Comparison of ENCODE assay signal across 22 cellular contexts in the genomic region with DNA sequence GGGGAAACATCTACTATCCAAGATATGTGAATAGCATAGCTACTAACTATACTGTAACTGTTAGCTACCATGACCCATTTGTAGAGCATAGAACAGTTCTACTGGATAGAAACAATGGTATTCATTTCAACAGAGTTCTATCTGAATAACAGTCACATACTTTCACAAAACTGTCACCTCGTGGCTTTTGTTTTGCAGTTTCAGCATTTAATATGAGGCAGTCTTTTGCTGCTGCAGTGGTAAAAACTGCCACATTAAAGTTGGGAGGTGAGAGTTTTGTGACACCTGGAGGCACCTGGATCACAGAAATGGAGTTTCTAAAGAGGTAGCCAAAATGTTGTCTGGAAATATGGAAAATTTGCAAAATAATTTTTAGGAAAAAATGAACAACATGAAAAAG.
DNase-seq lines count a peak whose midpoint lies in the region; ATAC-seq, FAIRE-seq and TF ChIP-seq lines count a peak whose summit lies in the region.
"Had no signal": no experiment of that assay in that cellular context is flagged by ENCODE, and none has a peak within 500 bp of the region (broad histone marks: within the 10 kb centered on the region; RNA-seq: fewer than 3 reads in every experiment).

No MANE protein-coding gene starts in this region.

- H3K27me3 ChIP-seq in HepG2 (ENCODE audit: control insufficient read depth in 1 of 2, insufficient read depth in 2 of 2, low read length in 2 of 2) (no peaks in the 10 kb centered on the region), right lobe of liver (no peaks in the 10 kb centered on the region), MM.1S (replicated peaks; ENCODE audit: insufficient read depth, low read length) (no peaks in the 10 kb centered on the region), right cardiac atrium (ENCODE audit: control insufficient read depth, insufficient read depth) (no peaks in the 10 kb centered on the region)
- H3K27me3 ChIP-seq: BLaER1 treated with 17β-estradiol and CSF1 and Interleukin-3, amounts not matched to agents 10 nM and 100 nM had no signal

- no peak overlapping the region for H3K27ac ChIP-seq in HepG2 (ENCODE audit: extremely low read length, insufficient read depth, low read length)
- H3K27ac ChIP-seq in right lobe of liver = no peak overlapping the region
- no peak overlapping the region for H3K27ac ChIP-seq in MM.1S (ENCODE audit: low read length)
- no peak overlapping the region for H3K27ac ChIP-seq in right cardiac atrium (ENCODE audit: low read length)
- H3K27ac ChIP-seq: 22Rv1; A549; BLaER1 treated with 17β-estradiol and CSF1 and Interleukin-3, amounts not matched to agents 10 nM and 100 nM; C4-2B had no signal

- H2AFZ ChIP-seq in HepG2 (ENCODE audit: low read length) = no peak overlapping the region
- H2AFZ ChIP-seq in MM.1S (ENCODE audit: low read length) = no peak overlapping the region

- POLR2A ChIA-PET in HepG2 (lab: Yijun Ruan, JAX) = no interaction called here

- in situ Hi-C loops in HepG2 (cut with HindIII; ENCODE audit: extremely low pct_ligation_motif_present, low pct_unique_long_range_greater_than_20kb) = no loop called here

- H3K36me3 ChIP-seq in HepG2 (replicated peaks in 1 of 2; ENCODE audit: control insufficient read depth in 1 of 2, insufficient read depth in 2 of 2, low read length in 2 of 2) (no peaks in the 10 kb centered on the region), right lobe of liver (no peaks in the 10 kb centered on the region), MM.1S (replicated peaks; ENCODE audit: insufficient read depth, low read length) (no peaks in the 10 kb centered on the region)
- H3K36me3 ChIP-seq: BLaER1 treated with 17β-estradiol and CSF1 and Interleukin-3, amounts not matched to agents 10 nM and 100 nM had no signal

- H3F3A ChIP-seq in MM.1S (ENCODE audit: insufficient read depth, low read length) = peaks cover 2% of the 10 kb centered on the region; the same call in 1 of the 2 replicates

- no peaks in the 10 kb centered on the region for H3K9me2 ChIP-seq in MM.1S (replicated peaks; ENCODE audit: insufficient read depth, low read length)

- no peak for TF ChIP-seq RAD21 in HepG2 (CRISPR knock-in tag; IDR thresholded peaks at IDR 0.05)

- H3K4me2 ChIP-seq in HepG2 (ENCODE audit: low read depth, low read length) (no peak overlapping the region), MM.1S (ENCODE audit: low read depth, low read length) (no peak overlapping the region)
- H3K4me2 ChIP-seq: A549; BLaER1 treated with 17β-estradiol and CSF1 and Interleukin-3, amounts not matched to agents 10 nM and 100 nM had no signal

- no peak for FAIRE-seq in HepG2 (lab: Jason Lieb, UNC)
- FAIRE-seq: A549, D721Med, GM12891, GM19239 had no signal

- TF ChIP-seq POLR2A in HepG2 (IDR thresholded peaks at IDR 0.05; ENCODE audit: insufficient read depth in 1 of 2, low read depth in 2 of 2, low read length in 2 of 2) = no peak
- no peak for TF ChIP-seq POLR2A in right lobe of liver (IDR thresholded peaks at IDR 0.05)

- no peak overlapping the region for H3K4me3 ChIP-seq in HepG2 (replicated peaks in 1 of 3; ENCODE audit: insufficient read depth in 1 of 3, low read depth in 2 of 3, low read length in 3 of 3)
- H3K4me3 ChIP-seq in right lobe of liver = no peak overlapping the region
- no peak overlapping the region for H3K4me3 ChIP-seq in MM.1S (ENCODE audit: low read length)
- no peak overlapping the region for H3K4me3 ChIP-seq in right cardiac atrium (ENCODE audit: low read length)
- H3K4me3 ChIP-seq: A549; BLaER1 treated with 17β-estradiol and CSF1 and Interleukin-3, amounts not matched to agents 10 nM and 100 nM had no signal

- no peaks in the 10 kb centered on the region for H3K79me2 ChIP-seq in HepG2 (ENCODE audit: insufficient read depth, low read length)
- H3K79me2 ChIP-seq in MM.1S (ENCODE audit: low read length) = no peaks in the 10 kb centered on the region

- intact Hi-C loops in HepG2 (cut with micrococcal nuclease; ENCODE audit: unreplicated experiment) = no loop called here
- intact Hi-C loops in right lobe of liver (cut with DNase I) = no loop called here
- intact Hi-C loops in right cardiac atrium (cut with DNase I) = no loop called here

- DNase-seq in HepG2 (ENCODE audit: low spot score) = no peak
- DNase-seq in right lobe of liver = no peak
- peak; percentile 46 for DNase-seq in MM.1S
- DNase-seq in RPMI8226 = peak; percentile 89
- no peak for DNase-seq in right cardiac atrium
- no peak for DNase-seq in DMS79 (lab: John Stamatoyannopoulos, UW)
- no peak for DNase-seq in NCI-H69 (lab: John Stamatoyannopoulos, UW)
- DNase-seq: AML-193; Caco-2; Calu3; CD4-positive, alpha-beta T cell; CD8-positive, alpha-beta T cell; DND-41; EL; GDM1 had no signal

- no peak for TF ChIP-seq CTCF in HepG2 (CRISPR knock-in tag; IDR thresholded peaks at IDR 0.05)
- TF ChIP-seq CTCF in right lobe of liver (IDR thresholded peaks at IDR 0.05) = no peak
- TF ChIP-seq CTCF in MM.1S (IDR thresholded peaks at IDR 0.05; ENCODE audit: low read length) = no peak

- ATAC-seq in HepG2 (no peak), right lobe of liver (no peak), right cardiac atrium (no peak)
- ATAC-seq: A549; CD8-positive, alpha-beta T cell had no signal

- no peak for TF ChIP-seq EP300 in HepG2 (IDR thresholded peaks at IDR 0.05; ENCODE audit: low read depth in 2 of 2, low read length in 2 of 2)
- TF ChIP-seq EP300 in HepG2 (CRISPR knock-in tag; IDR thresholded peaks at IDR 0.05; ENCODE audit: borderline replicate concordance) = no peak

- H3K9ac ChIP-seq in HepG2 (ENCODE audit: insufficient read depth, low read depth, low read length) = no peak overlapping the region
- no peak overlapping the region for H3K9ac ChIP-seq in MM.1S (ENCODE audit: low read length)
- H3K9ac ChIP-seq: BLaER1 treated with 17β-estradiol and CSF1 and Interleukin-3, amounts not matched to agents 10 nM and 100 nM had no signal

- BruUV-seq in HepG2 (replicated peaks; lab: Mats Ljungman, UMichigan) = no TSS peak

- H4K20me1 ChIP-seq in HepG2 (ENCODE audit: insufficient read depth, low read length) (no peaks in the 10 kb centered on the region), MM.1S (ENCODE audit: insufficient read depth, low read length) (no peaks in the 10 kb centered on the region)
- H4K20me1 ChIP-seq: BLaER1 treated with 17β-estradiol and CSF1 and Interleukin-3, amounts not matched to agents 10 nM and 100 nM had no signal

- WGBS in HepG2 (ENCODE audit: low lambda C conversion rate) = 0% methylated on average over 1 of the region's 1 CpG
- WGBS in right lobe of liver (ENCODE audit: insufficient coverage, low coverage, low lambda C conversion rate, missing lambda C conversion rate) = 22% methylated on average over 1 of the region's 1 CpG
- WGBS in right cardiac atrium = 58% methylated on average over 1 of the region's 1 CpG

- CTCF ChIA-PET in HepG2 (lab: Yijun Ruan, JAX; ENCODE audit: low intra/inter-chr PET ratio, low total read pairs) = no interaction called here

- H3K9me3 ChIP-seq in HepG2 (ENCODE audit: low read length) (no peaks in the 10 kb centered on the region), right lobe of liver (no peaks in the 10 kb centered on the region), MM.1S (replicated peaks; ENCODE audit: insufficient read depth, low read length) (no peaks in the 10 kb centered on the region), right cardiac atrium (ENCODE audit: control insufficient read depth, low read length) (no peaks in the 10 kb centered on the region)
- H3K9me3 ChIP-seq: A549; BLaER1 treated with 17β-estradiol and CSF1 and Interleukin-3, amounts not matched to agents 10 nM and 100 nM; Caco-2 had no signal

- H3K4me1 ChIP-seq in HepG2 (ENCODE audit: insufficient read depth, low read length) = no peaks in the 10 kb centered on the region
- no peaks in the 10 kb centered on the region for H3K4me1 ChIP-seq in right lobe of liver
- H3K4me1 ChIP-seq in MM.1S (ENCODE audit: low read length) = 0 out of 2 replicates have a peak, but pooled peaks cover 4% of the 10 kb centered on the region
- no peaks in the 10 kb centered on the region for H3K4me1 ChIP-seq in right cardiac atrium (ENCODE audit: control insufficient read depth, insufficient read depth, low read length)
- H3K4me1 ChIP-seq: A549, Caco-2 had no signal

TF ChIP-seq in HepG2, 621 proteins besides CTCF, POLR2A, EP300 and RAD21:
- peak; percentile 17 to 50; a peak in 2 of 4 replicates for TF ChIP-seq MAFK (conservative IDR thresholded peaks at IDR 0.05 in 1 of 2, IDR thresholded peaks at IDR 0.05 in 1 of 2; ENCODE audit: low read length in 2 of 2)
- TF ChIP-seq MAFF (IDR thresholded peaks at IDR 0.05; ENCODE audit: low read depth, low read length) = peak; percentile 28; the same call in 1 of the 2 replicates
- TF ChIP-seq ZNF546 (CRISPR knock-in tag; conservative IDR thresholded peaks at IDR 0.05) = no peak
- TF ChIP-seq CENPT (CRISPR knock-in tag; IDR thresholded peaks at IDR 0.05; ENCODE audit: low read depth) = no peak
- no peak for TF ChIP-seq ZNF552 (CRISPR knock-in tag; IDR thresholded peaks at IDR 0.05; ENCODE audit: borderline replicate concordance)
- TF ChIP-seq ZNF678 (CRISPR knock-in tag; IDR thresholded peaks at IDR 0.05) = no peak

Comparison
In these comparisons a context has a peak if more than half of its experiments do, and no peak if none do; other contexts are left out.
1. DNase-seq: peak in MM.1S (single experiment) and RPMI8226 (single experiment); none in HepG2 (single experiment), right lobe of liver (0 of 3), right cardiac atrium (0 of 3), DMS79 (single experiment) and NCI-H69 (single experiment).